22 cellular contexts compared by ENCODE assay signal in genomic region chr1:118144777-118145176, GRCh38. TPM values are rescaled to one million over a fixed set of nuclear protein-coding genes. Genes with fewer than 3 reads are reported as not detected.
"Had no signal": no experiment of that assay in that cellular context is flagged by ENCODE, and none has a peak within 500 bp of the region (broad histone marks: within the 10 kb centered on the region; RNA-seq: fewer than 3 reads in every experiment).

No MANE protein-coding gene starts in this region.

- H3K4me1 Mint-ChIP-seq: activated CD8-positive, alpha-beta memory T cell treated with anti-CD3 and anti-CD28 coated beads, Interleukin-2, amount 10 ng/mL, durations not matched to agents 7 days and 5 days; natural killer cell had no signal

- H3K4me1 ChIP-seq: ascending aorta, breast epithelium, transverse colon had no signal

- H3K4me3 ChIP-seq: ascending aorta, breast epithelium, transverse colon had no signal

- H3K36me3 Mint-ChIP-seq: activated CD4-positive, alpha-beta memory T cell treated with anti-CD3 and anti-CD28 coated beads for 36 hours; activated CD8-positive, alpha-beta memory T cell treated with anti-CD3 and anti-CD28 coated beads, Interleukin-2, amount 10 ng/mL, durations not matched to agents 7 days and 5 days; natural killer cell had no signal

- H3K27ac Mint-ChIP-seq: activated CD4-positive, alpha-beta memory T cell treated with anti-CD3 and anti-CD28 coated beads for 36 hours; activated CD8-positive, alpha-beta memory T cell treated with anti-CD3 and anti-CD28 coated beads, Interleukin-2, amount 10 ng/mL, durations not matched to agents 7 days and 5 days; activated naive CD4-positive, alpha-beta T cell treated with anti-CD3 and anti-CD28 coated beads for 36 hours; activated T-helper 2 cell treated with anti-CD3 and anti-CD28 coated beads, Interferon-gamma antibody, Interleukin-2, Interleukin-4, amounts not matched to agents 10 μg/mL and 5 μg/mL and 100 μg/mL, durations not matched to agents 14 hours and 24 hours and 36 hours; natural killer cell; progenitor cell of endocrine pancreas had no signal

- H3K27me3 ChIP-seq: ascending aorta, breast epithelium, transverse colon had no signal

- H3K27ac ChIP-seq: ascending aorta, transverse colon, VCaP had no signal

- H3K27me3 Mint-ChIP-seq: activated CD4-positive, alpha-beta memory T cell treated with anti-CD3 and anti-CD28 coated beads for 36 hours; activated CD8-positive, alpha-beta memory T cell treated with anti-CD3 and anti-CD28 coated beads, Interleukin-2, amount 10 ng/mL, durations not matched to agents 7 days and 5 days; progenitor cell of endocrine pancreas had no signal

- H3K9me3 Mint-ChIP-seq: activated CD4-positive, alpha-beta memory T cell treated with anti-CD3 and anti-CD28 coated beads for 36 hours; activated naive CD4-positive, alpha-beta T cell treated with anti-CD3 and anti-CD28 coated beads for 36 hours; activated T-helper 2 cell treated with anti-CD3 and anti-CD28 coated beads, Interferon-gamma antibody, Interleukin-2, Interleukin-4, amounts not matched to agents 10 μg/mL and 5 μg/mL and 100 μg/mL, durations not matched to agents 14 hours and 24 hours and 36 hours had no signal

- DNase-seq: activated CD4-positive, alpha-beta memory T cell treated with anti-CD3 and anti-CD28 coated beads for 36 hours; activated CD4-positive, alpha-beta T cell treated with anti-CD3 and anti-CD28 coated beads for 1 hour; activated CD8-positive, alpha-beta memory T cell treated with anti-CD3 and anti-CD28 coated beads, Interleukin-2, amount 10 ng/mL, durations not matched to agents 7 days and 5 days; activated naive CD4-positive, alpha-beta T cell treated with anti-CD3 and anti-CD28 coated beads for 36 hours; activated T-cell treated with anti-CD3 and anti-CD28 coated beads, Interleukin-2, amount 50 U/mL, for 1 hour; left ventricle myocardium superior; mesendoderm; natural killer cell; nucleus accumbens; right cardiac atrium; small intestine; stimulated activated CD4-positive, alpha-beta T cell treated with anti-CD3 and anti-CD28 coated beads, Interleukin-4, amount 100 ng/mL, for 4 hours; stimulated activated CD8-positive, alpha-beta memory T cell treated with anti-CD3 and anti-CD28 coated beads, Interleukin-4, amount 100 ng/mL, for 48 hours; stimulated activated naive CD4-positive, alpha-beta T cell treated with Interleukin-2 at 50 U/mL for 16 hours; T-helper 1 cell; T1000; transverse colon had no signal

- H3K4me3 Mint-ChIP-seq: activated CD4-positive, alpha-beta memory T cell treated with anti-CD3 and anti-CD28 coated beads for 36 hours; activated CD8-positive, alpha-beta memory T cell treated with anti-CD3 and anti-CD28 coated beads, Interleukin-2, amount 10 ng/mL, durations not matched to agents 7 days and 5 days; activated naive CD4-positive, alpha-beta T cell treated with anti-CD3 and anti-CD28 coated beads for 36 hours; natural killer cell had no signal

- H3K9me3 ChIP-seq: ascending aorta, breast epithelium, transverse colon had no signal

- ATAC-seq: activated CD8-positive, alpha-beta memory T cell treated with anti-CD3 and anti-CD28 coated beads, Interleukin-2, amount 10 ng/mL, durations not matched to agents 7 days and 5 days; left ventricle myocardium superior; natural killer cell; right cardiac atrium had no signal

- H3K36me3 ChIP-seq: ascending aorta, breast epithelium, transverse colon had no signal

RNA-seq across cellular contexts. Expression of gene SPAG17, which starts 40.3 kb away (rescaled TPM):
- total RNA-seq: activated CD4-positive, alpha-beta memory T cell treated with anti-CD3 and anti-CD28 coated beads for 36 hours; activated CD8-positive, alpha-beta memory T cell treated with anti-CD3 and anti-CD28 coated beads, Interleukin-2, amount 10 ng/mL, durations not matched to agents 7 days and 5 days; activated naive CD4-positive, alpha-beta T cell treated with anti-CD3 and anti-CD28 coated beads for 36 hours; activated T-helper 2 cell treated with anti-CD3 and anti-CD28 coated beads, Interferon-gamma antibody, Interleukin-2, Interleukin-4, amounts not matched to agents 10 μg/mL and 5 μg/mL and 100 μg/mL, durations not matched to agents 14 hours and 24 hours and 36 hours; ascending aorta; left ventricle myocardium superior; natural killer cell; transverse colon had no signal
